ENCODE assay signal across 1 cellular context in the genomic region with DNA sequence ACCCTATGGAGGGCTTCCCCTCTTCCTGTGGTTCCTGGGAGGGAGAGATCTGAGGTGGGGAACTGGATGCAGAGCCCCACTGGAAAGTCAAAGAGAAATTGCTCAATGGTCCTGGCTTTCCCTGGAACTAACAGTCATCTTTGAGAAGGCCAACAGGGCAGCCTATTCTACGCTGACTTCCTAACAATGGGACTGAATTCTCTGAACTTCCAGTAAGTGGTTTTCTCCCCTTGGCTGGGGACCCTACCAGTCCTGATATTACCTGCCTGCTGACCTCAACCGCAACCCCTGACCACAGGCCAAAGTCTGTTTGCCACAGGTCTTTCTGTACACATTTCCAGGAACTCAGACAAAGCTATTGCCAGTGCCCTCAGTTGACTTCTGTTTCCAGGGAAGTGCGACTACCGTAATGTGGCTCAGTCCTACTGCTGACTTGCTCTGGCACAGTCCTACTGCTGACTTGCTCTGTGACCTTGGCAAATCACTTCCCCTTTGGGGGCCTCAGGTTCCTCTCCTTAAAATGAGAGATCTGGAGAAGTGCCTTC.
TF ChIP-seq lines count a peak whose summit lies in the region.

No MANE protein-coding gene starts in this region.

TF ChIP-seq in HepG2, 621 proteins besides CTCF, POLR2A, EP300 and RAD21 (continued from another document and continues in another):
- TF ChIP-seq, protein P1, sequence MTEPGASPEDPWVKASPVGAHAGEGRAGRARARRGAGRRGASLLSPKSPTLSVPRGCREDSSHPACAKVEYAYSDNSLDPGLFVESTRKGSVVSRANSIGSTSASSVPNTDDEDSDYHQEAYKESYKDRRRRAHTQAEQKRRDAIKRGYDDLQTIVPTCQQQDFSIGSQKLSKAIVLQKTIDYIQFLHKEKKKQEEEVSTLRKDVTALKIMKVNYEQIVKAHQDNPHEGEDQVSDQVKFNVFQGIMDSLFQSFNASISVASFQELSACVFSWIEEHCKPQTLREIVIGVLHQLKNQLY (CRISPR knock-in tag; IDR thresholded peaks at IDR 0.05) = 0 out of 2 replicates have a peak, but pooled peaks have one; percentile 21
- TF ChIP-seq GABPB1 (CRISPR knock-in tag; IDR thresholded peaks at IDR 0.05) (peak; percentile 60), ATM (IDR thresholded peaks at IDR 0.05; ENCODE audit: borderline replicate concordance) (no peak), ZNF207 (IDR thresholded peaks at IDR 0.05; ENCODE audit: borderline replicate concordance) (no peak), TCF7L2 (IDR thresholded peaks at IDR 0.05; ENCODE audit: low read depth, low read length) (0 out of 2 replicates have a peak, but pooled peaks have one; percentile 20), ARHGAP35 (CRISPR knock-in tag; IDR thresholded peaks at IDR 0.05; ENCODE audit: borderline replicate concordance) (no peak), FOXC1 (CRISPR knock-in tag; IDR thresholded peaks at IDR 0.05; ENCODE audit: borderline replicate concordance) (peak; percentile 76), HOXD1 (CRISPR knock-in tag; IDR thresholded peaks at IDR 0.05) (peak; percentile 91), ETV5 (CRISPR knock-in tag; IDR thresholded peaks at IDR 0.05; ENCODE audit: borderline replicate concordance) (peak; percentile 76), ZNF616 (CRISPR knock-in tag; IDR thresholded peaks at IDR 0.05; ENCODE audit: low read depth) (peak; percentile 70; the same call in 1 of the 2 replicates), CHD4 (IDR thresholded peaks at IDR 0.05; ENCODE audit: borderline replicate concordance, low read length) (no peak), ZMYM2 (CRISPR knock-in tag; IDR thresholded peaks at IDR 0.05) (peak; percentile 95), SATB2 (CRISPR knock-in tag; IDR thresholded peaks at IDR 0.05) (0 out of 2 replicates have a peak, but pooled peaks have one; percentile 74), ZSCAN20 (CRISPR knock-in tag; IDR thresholded peaks at IDR 0.05; ENCODE audit: borderline replicate concordance) (peak; percentile 74; the same call in 1 of the 2 replicates), ZFY (CRISPR knock-in tag; IDR thresholded peaks at IDR 0.05) (no peak; the same call in 1 of the 2 replicates), NFYC (CRISPR knock-in tag; IDR thresholded peaks at IDR 0.05) (no peak), ZNF607 (CRISPR knock-in tag; IDR thresholded peaks at IDR 0.05; ENCODE audit: borderline replicate concordance) (peak; percentile 67), DPF2 (CRISPR knock-in tag; IDR thresholded peaks at IDR 0.05; ENCODE audit: borderline replicate concordance, low read depth) (peak; percentile 94), KAT8 (CRISPR knock-in tag; IDR thresholded peaks at IDR 0.05) (peak; percentile 89), NFKB2 (CRISPR knock-in tag; IDR thresholded peaks at IDR 0.05; ENCODE audit: borderline replicate concordance) (no peak), CCDC6 (CRISPR knock-in tag; IDR thresholded peaks at IDR 0.05) (no peak; the same call in 1 of the 2 replicates), ZNF564 (CRISPR knock-in tag; IDR thresholded peaks at IDR 0.05) (peak; percentile 79; the same call in 1 of the 2 replicates), MEF2D (CRISPR knock-in tag; IDR thresholded peaks at IDR 0.05) (peak; percentile 91), ZMAT3 (CRISPR knock-in tag; conservative IDR thresholded peaks at IDR 0.05) (peak; percentile 85), ZNF343 (CRISPR knock-in tag; IDR thresholded peaks at IDR 0.05) (peak; percentile 73; the same call in 1 of the 2 replicates), ZNF383 (CRISPR knock-in tag; IDR thresholded peaks at IDR 0.05; ENCODE audit: borderline replicate concordance) (no peak), HIVEP1 (CRISPR knock-in tag; IDR thresholded peaks at IDR 0.05) (peak; percentile 85; the same call in 1 of the 2 replicates), ZFAT (CRISPR knock-in tag; conservative IDR thresholded peaks at IDR 0.05) (no peak)
- TF ChIP-seq, protein P2, sequence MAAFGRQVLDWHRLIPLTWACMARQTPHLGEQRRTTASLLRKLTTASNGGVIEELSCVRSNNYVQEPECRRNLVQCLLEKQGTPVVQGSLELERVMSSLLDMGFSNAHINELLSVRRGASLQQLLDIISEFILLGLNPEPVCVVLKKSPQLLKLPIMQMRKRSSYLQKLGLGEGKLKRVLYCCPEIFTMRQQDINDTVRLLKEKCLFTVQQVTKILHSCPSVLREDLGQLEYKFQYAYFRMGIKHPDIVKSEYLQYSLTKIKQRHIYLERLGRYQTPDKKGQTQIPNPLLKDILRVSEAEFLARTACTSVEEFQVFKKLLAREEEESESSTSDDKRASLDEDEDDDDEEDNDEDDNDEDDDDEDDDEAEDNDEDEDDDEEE (CRISPR knock-in tag; IDR thresholded peaks at IDR 0.05) = no peak
- TF ChIP-seq, protein P3, sequence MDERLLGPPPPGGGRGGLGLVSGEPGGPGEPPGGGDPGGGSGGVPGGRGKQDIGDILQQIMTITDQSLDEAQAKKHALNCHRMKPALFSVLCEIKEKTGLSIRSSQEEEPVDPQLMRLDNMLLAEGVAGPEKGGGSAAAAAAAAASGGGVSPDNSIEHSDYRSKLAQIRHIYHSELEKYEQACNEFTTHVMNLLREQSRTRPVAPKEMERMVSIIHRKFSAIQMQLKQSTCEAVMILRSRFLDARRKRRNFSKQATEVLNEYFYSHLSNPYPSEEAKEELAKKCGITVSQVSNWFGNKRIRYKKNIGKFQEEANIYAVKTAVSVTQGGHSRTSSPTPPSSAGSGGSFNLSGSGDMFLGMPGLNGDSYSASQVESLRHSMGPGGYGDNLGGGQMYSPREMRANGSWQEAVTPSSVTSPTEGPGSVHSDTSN (CRISPR knock-in tag; IDR thresholded peaks at IDR 0.05) = no peak
- TF ChIP-seq, protein P4, sequence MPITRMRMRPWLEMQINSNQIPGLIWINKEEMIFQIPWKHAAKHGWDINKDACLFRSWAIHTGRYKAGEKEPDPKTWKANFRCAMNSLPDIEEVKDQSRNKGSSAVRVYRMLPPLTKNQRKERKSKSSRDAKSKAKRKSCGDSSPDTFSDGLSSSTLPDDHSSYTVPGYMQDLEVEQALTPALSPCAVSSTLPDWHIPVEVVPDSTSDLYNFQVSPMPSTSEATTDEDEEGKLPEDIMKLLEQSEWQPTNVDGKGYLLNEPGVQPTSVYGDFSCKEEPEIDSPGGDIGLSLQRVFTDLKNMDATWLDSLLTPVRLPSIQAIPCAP (CRISPR knock-in tag; IDR thresholded peaks at IDR 0.05; ENCODE audit: low read depth) = no peak; the same call in 1 of the 2 replicates
- TF ChIP-seq, protein P5, sequence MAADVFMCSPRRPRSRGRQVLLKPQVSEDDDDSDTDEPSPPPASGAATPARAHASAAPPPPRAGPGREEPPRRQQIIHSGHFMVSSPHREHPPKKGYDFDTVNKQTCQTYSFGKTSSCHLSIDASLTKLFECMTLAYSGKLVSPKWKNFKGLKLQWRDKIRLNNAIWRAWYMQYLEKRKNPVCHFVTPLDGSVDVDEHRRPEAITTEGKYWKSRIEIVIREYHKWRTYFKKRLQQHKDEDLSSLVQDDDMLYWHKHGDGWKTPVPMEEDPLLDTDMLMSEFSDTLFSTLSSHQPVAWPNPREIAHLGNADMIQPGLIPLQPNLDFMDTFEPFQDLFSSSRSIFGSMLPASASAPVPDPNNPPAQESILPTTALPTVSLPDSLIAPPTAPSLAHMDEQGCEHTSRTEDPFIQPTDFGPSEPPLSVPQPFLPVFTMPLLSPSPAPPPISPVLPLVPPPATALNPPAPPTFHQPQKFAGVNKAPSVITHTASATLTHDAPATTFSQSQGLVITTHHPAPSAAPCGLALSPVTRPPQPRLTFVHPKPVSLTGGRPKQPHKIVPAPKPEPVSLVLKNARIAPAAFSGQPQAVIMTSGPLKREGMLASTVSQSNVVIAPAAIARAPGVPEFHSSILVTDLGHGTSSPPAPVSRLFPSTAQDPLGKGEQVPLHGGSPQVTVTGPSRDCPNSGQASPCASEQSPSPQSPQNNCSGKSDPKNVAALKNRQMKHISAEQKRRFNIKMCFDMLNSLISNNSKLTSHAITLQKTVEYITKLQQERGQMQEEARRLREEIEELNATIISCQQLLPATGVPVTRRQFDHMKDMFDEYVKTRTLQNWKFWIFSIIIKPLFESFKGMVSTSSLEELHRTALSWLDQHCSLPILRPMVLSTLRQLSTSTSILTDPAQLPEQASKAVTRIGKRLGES (CRISPR knock-in tag; IDR thresholded peaks at IDR 0.05; ENCODE audit: borderline replicate concordance) = peak; percentile 43; the same call in 1 of the 2 replicates
- TF ChIP-seq, protein P6, sequence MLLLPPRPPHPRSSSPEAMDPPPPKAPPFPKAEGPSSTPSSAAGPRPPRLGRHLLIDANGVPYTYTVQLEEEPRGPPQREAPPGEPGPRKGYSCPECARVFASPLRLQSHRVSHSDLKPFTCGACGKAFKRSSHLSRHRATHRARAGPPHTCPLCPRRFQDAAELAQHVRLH (CRISPR knock-in tag; IDR thresholded peaks at IDR 0.05; ENCODE audit: borderline replicate concordance, low read depth) = peak; percentile 87; the same call in 1 of the 2 replicates
- TF ChIP-seq, protein P7, sequence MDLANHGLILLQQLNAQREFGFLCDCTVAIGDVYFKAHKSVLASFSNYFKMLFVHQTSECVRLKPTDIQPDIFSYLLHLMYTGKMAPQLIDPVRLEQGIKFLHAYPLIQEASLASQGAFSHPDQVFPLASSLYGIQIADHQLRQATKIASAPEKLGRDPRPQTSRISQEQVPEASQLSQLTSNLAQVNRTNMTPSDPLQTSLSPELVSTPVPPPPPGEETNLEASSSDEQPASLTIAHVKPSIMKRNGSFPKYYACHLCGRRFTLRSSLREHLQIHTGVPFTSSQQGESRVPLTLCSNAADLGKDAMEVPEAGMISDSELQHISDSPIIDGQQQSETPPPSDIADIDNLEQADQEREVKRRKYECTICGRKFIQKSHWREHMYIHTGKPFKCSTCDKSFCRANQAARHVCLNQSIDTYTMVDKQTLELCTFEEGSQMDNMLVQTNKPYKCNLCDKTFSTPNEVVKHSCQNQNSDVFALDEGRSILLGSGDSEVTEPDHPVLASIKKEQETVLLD (CRISPR knock-in tag; IDR thresholded peaks at IDR 0.05; ENCODE audit: low read depth) = no peak
- TF ChIP-seq, protein P8, sequence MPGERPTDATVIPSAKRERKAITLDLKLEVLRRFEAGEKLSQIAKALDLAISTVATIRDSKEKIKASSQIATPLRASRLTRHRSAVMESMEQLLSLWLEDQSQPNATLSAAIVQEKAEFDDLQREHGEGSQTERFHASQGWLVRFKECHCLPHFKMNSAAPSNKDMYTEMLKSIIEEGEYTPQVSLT (CRISPR knock-in tag; IDR thresholded peaks at IDR 0.05; ENCODE audit: borderline replicate concordance, low read depth) = no peak
- TF ChIP-seq, protein P9, sequence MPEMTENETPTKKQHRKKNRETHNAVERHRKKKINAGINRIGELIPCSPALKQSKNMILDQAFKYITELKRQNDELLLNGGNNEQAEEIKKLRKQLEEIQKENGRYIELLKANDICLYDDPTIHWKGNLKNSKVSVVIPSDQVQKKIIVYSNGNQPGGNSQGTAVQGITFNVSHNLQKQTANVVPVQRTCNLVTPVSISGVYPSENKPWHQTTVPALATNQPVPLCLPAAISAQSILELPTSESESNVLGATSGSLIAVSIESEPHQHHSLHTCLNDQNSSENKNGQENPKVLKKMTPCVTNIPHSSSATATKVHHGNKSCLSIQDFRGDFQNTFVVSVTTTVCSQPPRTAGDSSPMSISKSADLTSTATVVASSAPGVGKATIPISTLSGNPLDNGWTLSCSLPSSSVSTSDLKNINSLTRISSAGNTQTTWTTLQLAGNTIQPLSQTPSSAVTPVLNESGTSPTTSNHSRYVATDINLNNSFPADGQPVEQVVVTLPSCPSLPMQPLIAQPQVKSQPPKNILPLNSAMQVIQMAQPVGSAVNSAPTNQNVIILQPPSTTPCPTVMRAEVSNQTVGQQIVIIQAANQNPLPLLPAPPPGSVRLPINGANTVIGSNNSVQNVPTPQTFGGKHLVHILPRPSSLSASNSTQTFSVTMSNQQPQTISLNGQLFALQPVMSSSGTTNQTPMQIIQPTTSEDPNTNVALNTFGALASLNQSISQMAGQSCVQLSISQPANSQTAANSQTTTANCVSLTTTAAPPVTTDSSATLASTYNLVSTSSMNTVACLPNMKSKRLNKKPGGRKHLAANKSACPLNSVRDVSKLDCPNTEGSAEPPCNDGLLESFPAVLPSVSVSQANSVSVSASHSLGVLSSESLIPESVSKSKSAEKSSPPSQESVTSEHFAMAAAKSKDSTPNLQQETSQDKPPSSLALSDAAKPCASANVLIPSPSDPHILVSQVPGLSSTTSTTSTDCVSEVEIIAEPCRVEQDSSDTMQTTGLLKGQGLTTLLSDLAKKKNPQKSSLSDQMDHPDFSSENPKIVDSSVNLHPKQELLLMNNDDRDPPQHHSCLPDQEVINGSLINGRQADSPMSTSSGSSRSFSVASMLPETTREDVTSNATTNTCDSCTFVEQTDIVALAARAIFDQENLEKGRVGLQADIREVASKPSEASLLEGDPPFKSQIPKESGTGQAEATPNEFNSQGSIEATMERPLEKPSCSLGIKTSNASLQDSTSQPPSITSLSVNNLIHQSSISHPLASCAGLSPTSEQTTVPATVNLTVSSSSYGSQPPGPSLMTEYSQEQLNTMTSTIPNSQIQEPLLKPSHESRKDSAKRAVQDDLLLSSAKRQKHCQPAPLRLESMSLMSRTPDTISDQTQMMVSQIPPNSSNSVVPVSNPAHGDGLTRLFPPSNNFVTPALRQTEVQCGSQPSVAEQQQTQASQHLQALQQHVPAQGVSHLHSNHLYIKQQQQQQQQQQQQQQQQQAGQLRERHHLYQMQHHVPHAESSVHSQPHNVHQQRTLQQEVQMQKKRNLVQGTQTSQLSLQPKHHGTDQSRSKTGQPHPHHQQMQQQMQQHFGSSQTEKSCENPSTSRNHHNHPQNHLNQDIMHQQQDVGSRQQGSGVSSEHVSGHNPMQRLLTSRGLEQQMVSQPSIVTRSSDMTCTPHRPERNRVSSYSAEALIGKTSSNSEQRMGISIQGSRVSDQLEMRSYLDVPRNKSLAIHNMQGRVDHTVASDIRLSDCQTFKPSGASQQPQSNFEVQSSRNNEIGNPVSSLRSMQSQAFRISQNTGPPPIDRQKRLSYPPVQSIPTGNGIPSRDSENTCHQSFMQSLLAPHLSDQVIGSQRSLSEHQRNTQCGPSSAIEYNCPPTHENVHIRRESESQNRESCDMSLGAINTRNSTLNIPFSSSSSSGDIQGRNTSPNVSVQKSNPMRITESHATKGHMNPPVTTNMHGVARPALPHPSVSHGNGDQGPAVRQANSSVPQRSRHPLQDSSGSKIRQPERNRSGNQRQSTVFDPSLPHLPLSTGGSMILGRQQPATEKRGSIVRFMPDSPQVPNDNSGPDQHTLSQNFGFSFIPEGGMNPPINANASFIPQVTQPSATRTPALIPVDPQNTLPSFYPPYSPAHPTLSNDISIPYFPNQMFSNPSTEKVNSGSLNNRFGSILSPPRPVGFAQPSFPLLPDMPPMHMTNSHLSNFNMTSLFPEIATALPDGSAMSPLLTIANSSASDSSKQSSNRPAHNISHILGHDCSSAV (CRISPR knock-in tag; IDR thresholded peaks at IDR 0.05; ENCODE audit: borderline replicate concordance) = no peak
- TF ChIP-seq, protein P10, sequence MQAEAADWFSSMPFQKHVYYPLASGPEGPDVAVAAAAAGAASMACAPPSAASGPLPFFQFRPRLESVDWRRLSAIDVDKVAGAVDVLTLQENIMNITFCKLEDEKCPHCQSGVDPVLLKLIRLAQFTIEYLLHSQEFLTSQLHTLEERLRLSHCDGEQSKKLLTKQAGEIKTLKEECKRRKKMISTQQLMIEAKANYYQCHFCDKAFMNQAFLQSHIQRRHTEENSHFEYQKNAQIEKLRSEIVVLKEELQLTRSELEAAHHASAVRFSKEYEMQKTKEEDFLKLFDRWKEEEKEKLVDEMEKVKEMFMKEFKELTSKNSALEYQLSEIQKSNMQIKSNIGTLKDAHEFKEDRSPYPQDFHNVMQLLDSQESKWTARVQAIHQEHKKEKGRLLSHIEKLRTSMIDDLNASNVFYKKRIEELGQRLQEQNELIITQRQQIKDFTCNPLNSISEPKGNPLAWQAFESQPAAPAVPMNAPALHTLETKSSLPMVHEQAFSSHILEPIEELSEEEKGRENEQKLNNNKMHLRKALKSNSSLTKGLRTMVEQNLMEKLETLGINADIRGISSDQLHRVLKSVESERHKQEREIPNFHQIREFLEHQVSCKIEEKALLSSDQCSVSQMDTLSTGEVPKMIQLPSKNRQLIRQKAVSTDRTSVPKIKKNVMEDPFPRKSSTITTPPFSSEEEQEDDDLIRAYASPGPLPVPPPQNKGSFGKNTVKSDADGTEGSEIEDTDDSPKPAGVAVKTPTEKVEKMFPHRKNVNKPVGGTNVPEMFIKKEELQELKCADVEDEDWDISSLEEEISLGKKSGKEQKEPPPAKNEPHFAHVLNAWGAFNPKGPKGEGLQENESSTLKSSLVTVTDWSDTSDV (CRISPR knock-in tag; IDR thresholded peaks at IDR 0.05) = no peak
